In genomic region chr2:127139766-127140165, GRCh38 we compare ENCODE assay signal across 15 cellular contexts.
"Had no signal": no experiment of that assay in that cellular context is flagged by ENCODE, and none has a peak within 500 bp of the region (broad histone marks: within the 10 kb centered on the region; RNA-seq: fewer than 3 reads in every experiment).

No MANE protein-coding gene starts in this region.

- H3K27ac ChIP-seq: colonic mucosa, epithelial cell of prostate, left ventricle myocardium inferior, sigmoid colon, thoracic aorta had no signal

- DNase-seq: activated CD4-positive, alpha-beta memory T cell treated with anti-CD3 and anti-CD28 coated beads for 36 hours; activated CD4-positive, CD25-positive, alpha-beta regulatory T cell treated with anti-CD3 and anti-CD28 coated beads, Interleukin-2, amount 50 U/mL, for 72 hours; activated effector memory CD4-positive, alpha-beta T cell treated with anti-CD3 and anti-CD28 coated beads, Interleukin-2, amount 50 U/mL, for 16 hours; activated T-cell treated with anti-CD3 and anti-CD28 coated beads, Interleukin-2, amount 50 U/mL, for 4 hours; colonic mucosa; effector CD4-positive, alpha-beta T cell; hypothalamus; left ventricle myocardium inferior; mesendoderm; sigmoid colon; stimulated activated CD4-positive, alpha-beta T cell treated with anti-CD3 and anti-CD28 coated beads, Interleukin-12 subunit alpha, Interleukin-12 subunit beta, amount 100 ng/mL, for 4 hours had no signal

- H3K36me3 ChIP-seq: colonic mucosa, left ventricle myocardium inferior, sigmoid colon, thoracic aorta had no signal

- H3K27ac Mint-ChIP-seq: activated CD4-positive, alpha-beta memory T cell treated with anti-CD3 and anti-CD28 coated beads for 36 hours; activated naive CD8-positive, alpha-beta T cell; stimulated activated naive CD8-positive, alpha-beta T cell treated with anti-CD3 and anti-CD28 coated beads, Interleukin-15, Interleukin-2, amounts not matched to agents 100 ng/mL and 50 ng/mL, for 24 hours had no signal

- H3K4me3 Mint-ChIP-seq: activated CD4-positive, alpha-beta memory T cell treated with anti-CD3 and anti-CD28 coated beads for 36 hours; activated naive CD8-positive, alpha-beta T cell; activated T-cell treated with anti-CD3 and anti-CD28 coated beads, Interleukin-2, amount 50 U/mL, for 4 hours; stimulated activated naive CD8-positive, alpha-beta T cell treated with anti-CD3 and anti-CD28 coated beads, Interleukin-15, Interleukin-2, amounts not matched to agents 100 ng/mL and 50 ng/mL, for 24 hours had no signal

- H3K27me3 Mint-ChIP-seq: activated naive CD8-positive, alpha-beta T cell; stimulated activated naive CD8-positive, alpha-beta T cell treated with anti-CD3 and anti-CD28 coated beads, Interleukin-15, Interleukin-2, amounts not matched to agents 100 ng/mL and 50 ng/mL, for 24 hours had no signal

- H3K4me1 ChIP-seq: colonic mucosa had no signal

- H3K36me3 Mint-ChIP-seq: activated CD4-positive, alpha-beta memory T cell treated with anti-CD3 and anti-CD28 coated beads for 36 hours; activated naive CD8-positive, alpha-beta T cell had no signal

- H3K4me3 ChIP-seq: colonic mucosa, left ventricle myocardium inferior, sigmoid colon, thoracic aorta had no signal

- ATAC-seq: activated T-cell treated with anti-CD3 and anti-CD28 coated beads, Interleukin-2, amount 50 U/mL, for 4 hours had no signal

- H3K9me3 ChIP-seq: colonic mucosa, sigmoid colon, thoracic aorta had no signal

- H3K27me3 ChIP-seq: colonic mucosa, sigmoid colon had no signal

- H3K9me3 Mint-ChIP-seq: activated CD4-positive, alpha-beta memory T cell treated with anti-CD3 and anti-CD28 coated beads for 36 hours; activated T-cell treated with anti-CD3 and anti-CD28 coated beads, Interleukin-2, amount 50 U/mL, for 4 hours; stimulated activated naive CD8-positive, alpha-beta T cell treated with anti-CD3 and anti-CD28 coated beads, Interleukin-15, Interleukin-2, amounts not matched to agents 100 ng/mL and 50 ng/mL, for 24 hours had no signal
